9 cellular contexts compared by ENCODE assay signal in the genomic region with DNA sequence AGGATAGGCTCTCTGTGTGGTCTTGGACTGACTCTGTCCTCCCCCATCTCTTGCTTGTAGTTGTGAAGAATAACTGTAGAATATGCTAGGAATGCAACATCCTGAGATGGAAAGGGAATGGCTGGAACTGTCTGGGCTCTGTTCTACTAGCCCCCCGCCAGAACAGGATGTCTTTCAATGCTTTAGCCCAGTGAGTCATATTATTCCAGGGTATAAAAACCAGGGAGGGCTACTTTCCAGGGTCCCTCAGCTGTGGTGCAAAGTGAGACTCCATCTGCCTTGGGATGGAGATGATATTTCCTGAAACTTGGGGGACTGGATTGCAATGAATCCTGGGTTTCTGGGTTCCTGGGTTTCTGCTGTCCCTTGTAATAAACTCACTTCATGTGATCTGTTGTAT. TPM values are rescaled to one million over a fixed set of nuclear protein-coding genes. Genes with fewer than 3 reads are reported as not detected.
"Had no signal": no experiment of that assay in that cellular context is flagged by ENCODE, and none has a peak within 500 bp of the region (broad histone marks: within the 10 kb centered on the region; RNA-seq: fewer than 3 reads in every experiment).

No MANE protein-coding gene starts in this region.

- H3K4me3 ChIP-seq: GM12878 had no signal

- FAIRE-seq: G401.6, GM12878, GM12891, GM12892, GM18507, GM19239 had no signal

- DNase-seq: GDM1, GF-D8 had no signal

- ATAC-seq: GM12878 had no signal

RNA-seq across cellular contexts. Expression of gene HYDIN, which starts 32.1 kb away (rescaled TPM):
- total RNA-seq: G401, GM12878 had no signal
